In genomic region chr14:81312289-81312876, GRCh38 we compare ENCODE assay signal across 21 cellular contexts.
DNase-seq lines count a peak whose midpoint lies in the region; ATAC-seq and TF ChIP-seq lines count a peak whose summit lies in the region.
"Had no signal": no experiment of that assay in that cellular context is flagged by ENCODE, and none has a peak within 500 bp of the region (broad histone marks: within the 10 kb centered on the region; RNA-seq: fewer than 3 reads in every experiment).

No MANE protein-coding gene starts in this region.

- peak overlapping the region; percentile 73 for H3K4me2 ChIP-seq in mammary epithelial cell (ENCODE audit: insufficient read depth, low read depth, low read length)

- CTCF ChIA-PET in mammary epithelial cell (lab: Charles Lee; ENCODE audit: low non-redundant PET), result interaction anchor here (0.6 to 0.8 kb wide), 2 partner anchors 89 to 141 kb away, joined by 3 to 8 read pairs; no protein-coding TSS in a partner anchor

- DNase-seq in mammary epithelial cell (no peak), right atrium auricular region (ENCODE audit: low spot score) (no peak), NCI-H2196 treated with DMSO at 0.1 percent for 48 hours (lab: John Stamatoyannopoulos, UW; ENCODE audit: unreplicated experiment) (no peak), GM19238 (ENCODE audit: insufficient read length, low spot score) (no peak), iPS-NIHi11 (ENCODE audit: low spot score) (no peak)
- DNase-seq: ACHN; activated CD4-positive, CD25-positive, alpha-beta regulatory T cell treated with anti-CD3 and anti-CD28 coated beads, Interleukin-2, amount 50 U/mL, for 72 hours; activated CD8-positive, alpha-beta memory T cell treated with anti-CD3 and anti-CD28 coated beads for 24 hours; activated naive CD8-positive, alpha-beta T cell treated with anti-CD3 and anti-CD28 coated beads, Interleukin-2, amount 10 ng/mL, durations not matched to agents 7 days and 5 days; activated T-cell treated with anti-CD3 and anti-CD28 coated beads, Interleukin-2, amount 50 U/mL, for 72 hours; C1 segment of cervical spinal cord; heart right ventricle; KBM-7; naive B cell; NCI-H1048; NCI-H2029 treated with DMSO at 0.1 percent for 48 hours; pancreas had no signal

- H3K4me3 ChIP-seq in mammary epithelial cell (replicated peaks in 1 of 3; ENCODE audit: insufficient read depth in 1 of 3, low read depth in 2 of 3, low read length in 3 of 3) (peak overlapping the region in 1 of 3 experiments; percentile 8), mesodermal cell (ENCODE audit: extremely low read depth, insufficient read depth, low read length, poor library complexity, severe bottlenecking) (no peak overlapping the region), right atrium auricular region (no peak overlapping the region)
- H3K4me3 ChIP-seq: coronary artery, heart right ventricle, pancreas had no signal

- in situ Hi-C loops in mammary epithelial cell (cut with MboI; ENCODE audit: low sequenced_read_pairs in 2 of 2), result loop anchor here in 1 of 2 donors (5.0 kb wide), 1 partner anchor 90 kb away; the partner anchor contains the start of gene STON2

- peaks cover 82% of the 10 kb centered on the region for H3K79me2 ChIP-seq in mammary epithelial cell (ENCODE audit: insufficient read depth, low read length)

- intact Hi-C loops in mammary epithelial cell (cut with micrococcal nuclease), result loop anchor here (1.0 to 10.0 kb wide), 4 partner anchors 18 to 89 kb away; partner anchors contain the start of gene GTF2A1

- TF ChIP-seq CTCF in mammary epithelial cell (conservative IDR thresholded peaks at IDR 0.05 in 1 of 2, IDR thresholded peaks at IDR 0.05 in 1 of 2; ENCODE audit: extremely low read depth in 1 of 2, insufficient read depth in 1 of 2, low read depth in 1 of 2, low read length in 2 of 2) (no peak), right atrium auricular region (IDR thresholded peaks at IDR 0.05) (no peak)

- H3K4me1 ChIP-seq in mammary epithelial cell (ENCODE audit: insufficient read depth, low read length) (peaks cover 59% of the 10 kb centered on the region), mesodermal cell (ENCODE audit: control insufficient read depth, insufficient read depth, low read length, poor library complexity, severe bottlenecking) (peaks cover 29% of the 10 kb centered on the region), right atrium auricular region (no peaks in the 10 kb centered on the region)
- H3K4me1 ChIP-seq: pancreas had no signal

- 20% methylated on average over 3 of the region's 3 CpGs for WGBS in mammary epithelial cell (ENCODE audit: low coverage, missing lambda C conversion rate)
- WGBS in mesodermal cell (ENCODE audit: insufficient coverage in 2 of 2), 2 experiments, result 74 to 80% methylated on average over 1 to 3 of the region's 3 CpGs

- H3K27ac ChIP-seq in mammary epithelial cell (ENCODE audit: insufficient read depth, low read depth, low read length), result peak overlapping the region; percentile 88
- peak overlapping the region; percentile 3 for H3K27ac ChIP-seq in mesodermal cell (ENCODE audit: low read depth, low read length, severe bottlenecking)
- no peak overlapping the region for H3K27ac ChIP-seq in right atrium auricular region
- H3K27ac ChIP-seq: coronary artery, heart right ventricle, pancreas had no signal

- no peak overlapping the region for H2AFZ ChIP-seq in mammary epithelial cell (ENCODE audit: low read depth, low read length)

- no peaks in the 10 kb centered on the region for H4K20me1 ChIP-seq in mammary epithelial cell (ENCODE audit: insufficient read depth, low read length)

- peak; percentile 65 for ATAC-seq in GM18867 (IDR thresholded peaks at IDR 0.05; ENCODE audit: unreplicated experiment)
- peak; percentile 66 for ATAC-seq in HG03159 (IDR thresholded peaks at IDR 0.05; ENCODE audit: unreplicated experiment)
- ATAC-seq: activated T-cell treated with anti-CD3 and anti-CD28 coated beads, Interleukin-2, amount 50 U/mL, for 72 hours; heart right ventricle; pancreas had no signal

- TSS peak; percentile 90 for BruUV-seq in mammary epithelial cell (replicated peaks; lab: Mats Ljungman, UMichigan)

- H3K9me3 ChIP-seq in mammary epithelial cell (replicated peaks; ENCODE audit: insufficient read depth, low read length) (no peaks in the 10 kb centered on the region), mesodermal cell (ENCODE audit: control insufficient read depth, low read length) (no peaks in the 10 kb centered on the region), right atrium auricular region (no peaks in the 10 kb centered on the region)
- H3K9me3 ChIP-seq: pancreas had no signal

- no peaks in the 10 kb centered on the region for H3K27me3 ChIP-seq in mammary epithelial cell (ENCODE audit: insufficient read depth, low read length)
- H3K27me3 ChIP-seq in right atrium auricular region, result no peaks in the 10 kb centered on the region
- H3K27me3 ChIP-seq: pancreas had no signal

- dilution Hi-C loops in mammary epithelial cell (cut with HindIII; ENCODE audit: low sequenced_read_pairs), result loop anchor here (10.0 kb wide), 1 partner anchor 122 kb away; no protein-coding TSS in a partner anchor

- peak overlapping the region; percentile 62 for H3K9ac ChIP-seq in mammary epithelial cell (ENCODE audit: insufficient read depth, low read length)

- peaks cover 3% of the 10 kb centered on the region for H3K36me3 ChIP-seq in mammary epithelial cell (ENCODE audit: insufficient read depth, low read length)
- H3K36me3 ChIP-seq in mesodermal cell (ENCODE audit: control insufficient read depth, insufficient read depth, low read length), result no peaks in the 10 kb centered on the region
- no peaks in the 10 kb centered on the region for H3K36me3 ChIP-seq in right atrium auricular region
- H3K36me3 ChIP-seq: heart right ventricle, pancreas had no signal

Comparison
In these comparisons a context has a peak if more than half of its experiments do, and no peak if none do; other contexts are left out.
1. H3K27ac ChIP-seq: peak in mammary epithelial cell (single experiment) and mesodermal cell (single experiment); none in right atrium auricular region (0 of 2).